8 cellular contexts compared by ENCODE assay signal in the genomic region with DNA sequence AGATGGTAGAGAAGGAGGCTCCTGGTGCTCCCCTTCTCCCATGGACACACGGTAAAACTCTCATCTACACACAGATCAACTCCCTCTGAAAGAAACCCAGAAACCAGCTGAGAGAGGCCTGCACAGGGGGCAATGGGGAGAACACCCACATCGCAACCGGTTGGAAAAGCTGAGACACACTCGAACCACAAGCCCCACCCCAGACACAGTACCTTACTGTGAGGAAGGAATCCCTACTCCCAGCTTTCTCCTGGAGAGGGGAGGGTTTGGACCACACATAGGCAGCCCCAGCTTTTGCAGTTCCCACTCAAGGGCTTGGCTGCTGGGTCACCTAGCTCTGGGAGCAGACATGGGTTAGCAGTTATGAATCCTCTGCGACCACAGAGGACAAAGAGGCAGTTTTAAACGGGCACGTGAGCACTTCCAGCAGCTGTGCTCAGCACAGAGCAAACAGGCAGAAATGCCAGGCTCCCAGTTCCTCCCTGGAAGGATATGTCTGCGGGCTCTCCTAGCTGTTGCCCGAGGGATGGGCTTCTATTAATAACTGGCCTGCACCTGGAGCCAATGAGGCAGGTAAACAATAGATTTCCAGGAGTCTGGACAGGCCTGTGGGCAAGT. TPM values are rescaled to one million over a fixed set of nuclear protein-coding genes. Genes with fewer than 3 reads are reported as not detected.
DNase-seq lines count a peak whose midpoint lies in the region; ATAC-seq and TF ChIP-seq lines count a peak whose summit lies in the region.
"Not testable (repeated sequence)": the region's sequence is repeated elsewhere in the genome, so short reads cannot be mapped to it uniquely, and the experiment has no call there.

No MANE protein-coding gene starts in this region.

- in situ Hi-C loops in SK-MEL-5 (cut with HindIII; ENCODE audit: low pct_unique_long_range_greater_than_20kb, low sequenced_read_pairs) = not testable (repeated sequence)

- H3K27ac ChIP-seq in KOPT-K1 (ENCODE audit: low read depth, low read length, poor library complexity, severe bottlenecking) = peak overlapping the region; percentile 58
- not testable (repeated sequence) for H3K27ac ChIP-seq in coronary artery

- ATAC-seq in stimulated activated naive CD8-positive, alpha-beta T cell treated with anti-CD3 and anti-CD28 coated beads, Interleukin-15, Interleukin-2, amounts not matched to agents 100 U/mL and 50 U/mL, for 24 hours = peak; percentile 43

- H3K9me3 ChIP-seq in KOPT-K1 (ENCODE audit: insufficient read depth, low read length, poor library complexity, severe bottlenecking) = not testable (repeated sequence)

- H3K4me3 ChIP-seq in coronary artery = not testable (repeated sequence)

- DNase-seq in DMS53 (lab: John Stamatoyannopoulos, UW) (peak; percentile 58), NCI-H2029 (lab: John Stamatoyannopoulos, UW) (peak; percentile 50), NCI-H526 treated with DMSO at 0.1 percent for 48 hours (lab: John Stamatoyannopoulos, UW) (peak; percentile 25), SK-MEL-5 (ENCODE audit: low read depth, low spot score) (peak; percentile 44), coronary artery (ENCODE audit: low spot score) (peak; percentile 21), myocyte (ENCODE audit: low read depth) (peak; percentile 81)
- peak; percentile 29 for DNase-seq in stimulated activated naive CD8-positive, alpha-beta T cell treated with anti-CD3 and anti-CD28 coated beads, Interleukin-15, Interleukin-2, amounts not matched to agents 100 U/mL and 50 U/mL, for 24 hours

- TF ChIP-seq CTCF in coronary artery (IDR thresholded peaks at IDR 0.05) = not testable (repeated sequence)

- H3K36me3 ChIP-seq in KOPT-K1 (ENCODE audit: insufficient read depth, low read length) = not testable (repeated sequence)

RNA-seq across cellular contexts. Expression of a gene that starts 21.5 kb away (rescaled TPM):
- total RNA-seq in SK-MEL-5 (2014; rRNA removed; shearing (Covaris generic)) = 19.0 and 19.5 TPM in 2 replicates
- polyA plus RNA-seq in SK-MEL-5 (2015; cell fraction: cytosol; rRNA removed) = 19.5 and 30.7 TPM in 2 replicates
- polyA plus RNA-seq in SK-MEL-5 (2015; cell fraction: nucleus; rRNA removed) = 20.9 and 44.3 TPM in 2 replicates
- total RNA-seq in myocyte = 18.4 and 19.9 TPM in 2 replicates
- 8.3 TPM for polyA plus RNA-seq in myocyte (2012)

RNA-seq across cellular contexts. Expression of a gene that starts 52.6 kb away (rescaled TPM):
- 44.5 and 48.3 TPM in 2 replicates for total RNA-seq in SK-MEL-5 (2014; rRNA removed; shearing (Covaris generic))
- 52.3 and 70.0 TPM in 2 replicates for polyA plus RNA-seq in SK-MEL-5 (2015; cell fraction: cytosol; rRNA removed)
- polyA plus RNA-seq in SK-MEL-5 (2015; cell fraction: nucleus; rRNA removed) = 23.4 and 37.0 TPM in 2 replicates
- total RNA-seq in myocyte = 55.7 and 72.8 TPM in 2 replicates
- polyA plus RNA-seq in myocyte (2012) = 73.4 TPM

Comparison
In these comparisons a context has a peak if more than half of its experiments do, and no peak if none do; other contexts are left out.
1. DNase-seq: peak in every context shown above with its lines; median percentile 81 in myocyte; 58 in DMS53; 50 in NCI-H2029; 44 in SK-MEL-5; 29 in stimulated activated naive CD8-positive, alpha-beta T cell treated with anti-CD3 and anti-CD28 coated beads, Interleukin-15, Interleukin-2, amounts not matched to agents 100 U/mL and 50 U/mL, for 24 hours; 25 in NCI-H526 treated with DMSO at 0.1 percent for 48 hours; 21 in coronary artery.